1 cellular context compared by ENCODE assay signal in the genomic region with DNA sequence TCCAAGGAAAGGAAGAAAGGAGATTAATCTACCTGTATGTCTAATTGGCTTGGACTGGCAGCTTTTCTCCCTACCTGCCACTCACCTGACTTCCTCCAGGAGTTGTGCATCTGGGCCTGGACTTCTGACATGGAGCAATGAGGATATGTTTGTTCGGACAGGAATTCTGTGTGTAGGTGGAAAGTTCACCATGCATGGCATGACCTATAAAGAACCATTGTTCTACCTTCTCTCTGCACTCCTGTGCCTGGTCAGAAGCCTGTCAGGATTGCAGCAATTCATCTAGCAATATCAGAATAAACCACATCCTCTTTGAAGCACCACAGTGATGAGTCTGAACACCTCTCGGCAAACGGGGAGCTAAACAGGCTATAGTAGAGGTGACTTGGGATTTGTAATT.
TF ChIP-seq lines count a peak whose summit lies in the region.

No MANE protein-coding gene starts in this region.

TF ChIP-seq in HepG2, 621 proteins besides CTCF, POLR2A, EP300 and RAD21 (continued from another document and continues in another):
- TF ChIP-seq, protein P1, sequence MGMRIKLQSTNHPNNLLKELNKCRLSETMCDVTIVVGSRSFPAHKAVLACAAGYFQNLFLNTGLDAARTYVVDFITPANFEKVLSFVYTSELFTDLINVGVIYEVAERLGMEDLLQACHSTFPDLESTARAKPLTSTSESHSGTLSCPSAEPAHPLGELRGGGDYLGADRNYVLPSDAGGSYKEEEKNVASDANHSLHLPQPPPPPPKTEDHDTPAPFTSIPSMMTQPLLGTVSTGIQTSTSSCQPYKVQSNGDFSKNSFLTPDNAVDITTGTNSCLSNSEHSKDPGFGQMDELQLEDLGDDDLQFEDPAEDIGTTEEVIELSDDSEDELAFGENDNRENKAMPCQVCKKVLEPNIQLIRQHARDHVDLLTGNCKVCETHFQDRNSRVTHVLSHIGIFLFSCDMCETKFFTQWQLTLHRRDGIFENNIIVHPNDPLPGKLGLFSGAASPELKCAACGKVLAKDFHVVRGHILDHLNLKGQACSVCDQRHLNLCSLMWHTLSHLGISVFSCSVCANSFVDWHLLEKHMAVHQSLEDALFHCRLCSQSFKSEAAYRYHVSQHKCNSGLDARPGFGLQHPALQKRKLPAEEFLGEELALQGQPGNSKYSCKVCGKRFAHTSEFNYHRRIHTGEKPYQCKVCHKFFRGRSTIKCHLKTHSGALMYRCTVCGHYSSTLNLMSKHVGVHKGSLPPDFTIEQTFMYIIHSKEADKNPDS (CRISPR knock-in tag; IDR thresholded peaks at IDR 0.05), result no peak
- TF ChIP-seq HMGA1 (CRISPR knock-in tag; conservative IDR thresholded peaks at IDR 0.05) (no peak), RORA (CRISPR knock-in tag; IDR thresholded peaks at IDR 0.05) (no peak), ONECUT2 (CRISPR knock-in tag; IDR thresholded peaks at IDR 0.05) (no peak), JARID2 (CRISPR knock-in tag; IDR thresholded peaks at IDR 0.05; ENCODE audit: insufficient replicate concordance) (no peak), MED1 (CRISPR knock-in tag; IDR thresholded peaks at IDR 0.05) (no peak), YEATS2 (CRISPR knock-in tag; IDR thresholded peaks at IDR 0.05; ENCODE audit: borderline replicate concordance) (no peak), ZNF430 (CRISPR knock-in tag; IDR thresholded peaks at IDR 0.05) (no peak), ZNF564 (CRISPR knock-in tag; IDR thresholded peaks at IDR 0.05) (no peak), BHLHE40 (IDR thresholded peaks at IDR 0.05; ENCODE audit: low read length) (peak; percentile 38; the same call in 1 of the 2 replicates), ZNF670 (CRISPR knock-in tag; IDR thresholded peaks at IDR 0.05; ENCODE audit: borderline replicate concordance) (no peak), ZNF292 (CRISPR knock-in tag; IDR thresholded peaks at IDR 0.05; ENCODE audit: borderline replicate concordance, low read depth) (peak; percentile 64; the same call in 1 of the 2 replicates), MXI1 (IDR thresholded peaks at IDR 0.05; ENCODE audit: borderline replicate concordance, low read depth, low read length) (no peak), KDM1A (CRISPR knock-in tag; IDR thresholded peaks at IDR 0.05) (no peak), ETV6 (CRISPR knock-in tag; conservative IDR thresholded peaks at IDR 0.05) (no peak), ZNF138 (CRISPR knock-in tag; IDR thresholded peaks at IDR 0.05; ENCODE audit: low read depth) (no peak), ZEB1 (IDR thresholded peaks at IDR 0.05; ENCODE audit: insufficient replicate concordance, low read depth) (peak; percentile 96), KDM5B (CRISPR knock-in tag; IDR thresholded peaks at IDR 0.05; ENCODE audit: borderline replicate concordance) (no peak), ZNF441 (CRISPR knock-in tag; IDR thresholded peaks at IDR 0.05; ENCODE audit: borderline replicate concordance) (no peak), KAT2B (IDR thresholded peaks at IDR 0.05; ENCODE audit: borderline replicate concordance, low read depth, low read length) (no peak), NFIB (CRISPR knock-in tag; IDR thresholded peaks at IDR 0.05; ENCODE audit: borderline replicate concordance) (no peak), RFX3 (CRISPR knock-in tag; IDR thresholded peaks at IDR 0.05) (no peak), TOE1 (CRISPR knock-in tag; IDR thresholded peaks at IDR 0.05) (no peak), ZNF746 (CRISPR knock-in tag; IDR thresholded peaks at IDR 0.05) (no peak), ZNF652 (CRISPR knock-in tag; IDR thresholded peaks at IDR 0.05; ENCODE audit: borderline replicate concordance, low read depth) (no peak), SCMH1 (CRISPR knock-in tag; IDR thresholded peaks at IDR 0.05; ENCODE audit: borderline replicate concordance) (no peak), TARDBP (CRISPR knock-in tag; IDR thresholded peaks at IDR 0.05) (no peak), SP2 (CRISPR knock-in tag; IDR thresholded peaks at IDR 0.05) (no peak), PCBP1 (IDR thresholded peaks at IDR 0.05; ENCODE audit: borderline replicate concordance, low read depth, low read length) (no peak), XBP1 (CRISPR knock-in tag; IDR thresholded peaks at IDR 0.05) (no peak), BCL6 (CRISPR knock-in tag; IDR thresholded peaks at IDR 0.05) (no peak), CENPX (CRISPR knock-in tag; IDR thresholded peaks at IDR 0.05) (no peak), ZNF121 (CRISPR knock-in tag; IDR thresholded peaks at IDR 0.05) (no peak), TBX3 (IDR thresholded peaks at IDR 0.05; ENCODE audit: borderline replicate concordance) (no peak; the same call in 1 of the 2 replicates), TAF15 (IDR thresholded peaks at IDR 0.05; ENCODE audit: low read depth, low read length, poor library complexity, severe bottlenecking) (no peak), ZNF205 (CRISPR knock-in tag; IDR thresholded peaks at IDR 0.05) (no peak), ZFP90 (CRISPR knock-in tag; IDR thresholded peaks at IDR 0.05; ENCODE audit: borderline replicate concordance) (no peak), SYNCRIP (IDR thresholded peaks at IDR 0.05; ENCODE audit: insufficient read depth, low read depth, low read length) (no peak)
- TF ChIP-seq, protein P2, sequence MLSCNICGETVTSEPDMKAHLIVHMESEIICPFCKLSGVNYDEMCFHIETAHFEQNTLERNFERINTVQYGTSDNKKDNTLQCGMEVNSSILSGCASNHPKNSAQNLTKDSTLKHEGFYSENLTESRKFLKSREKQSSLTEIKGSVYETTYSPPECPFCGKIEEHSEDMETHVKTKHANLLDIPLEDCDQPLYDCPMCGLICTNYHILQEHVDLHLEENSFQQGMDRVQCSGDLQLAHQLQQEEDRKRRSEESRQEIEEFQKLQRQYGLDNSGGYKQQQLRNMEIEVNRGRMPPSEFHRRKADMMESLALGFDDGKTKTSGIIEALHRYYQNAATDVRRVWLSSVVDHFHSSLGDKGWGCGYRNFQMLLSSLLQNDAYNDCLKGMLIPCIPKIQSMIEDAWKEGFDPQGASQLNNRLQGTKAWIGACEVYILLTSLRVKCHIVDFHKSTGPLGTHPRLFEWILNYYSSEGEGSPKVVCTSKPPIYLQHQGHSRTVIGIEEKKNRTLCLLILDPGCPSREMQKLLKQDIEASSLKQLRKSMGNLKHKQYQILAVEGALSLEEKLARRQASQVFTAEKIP (CRISPR knock-in tag; IDR thresholded peaks at IDR 0.05; ENCODE audit: borderline replicate concordance), result no peak
- TF ChIP-seq, protein P3, sequence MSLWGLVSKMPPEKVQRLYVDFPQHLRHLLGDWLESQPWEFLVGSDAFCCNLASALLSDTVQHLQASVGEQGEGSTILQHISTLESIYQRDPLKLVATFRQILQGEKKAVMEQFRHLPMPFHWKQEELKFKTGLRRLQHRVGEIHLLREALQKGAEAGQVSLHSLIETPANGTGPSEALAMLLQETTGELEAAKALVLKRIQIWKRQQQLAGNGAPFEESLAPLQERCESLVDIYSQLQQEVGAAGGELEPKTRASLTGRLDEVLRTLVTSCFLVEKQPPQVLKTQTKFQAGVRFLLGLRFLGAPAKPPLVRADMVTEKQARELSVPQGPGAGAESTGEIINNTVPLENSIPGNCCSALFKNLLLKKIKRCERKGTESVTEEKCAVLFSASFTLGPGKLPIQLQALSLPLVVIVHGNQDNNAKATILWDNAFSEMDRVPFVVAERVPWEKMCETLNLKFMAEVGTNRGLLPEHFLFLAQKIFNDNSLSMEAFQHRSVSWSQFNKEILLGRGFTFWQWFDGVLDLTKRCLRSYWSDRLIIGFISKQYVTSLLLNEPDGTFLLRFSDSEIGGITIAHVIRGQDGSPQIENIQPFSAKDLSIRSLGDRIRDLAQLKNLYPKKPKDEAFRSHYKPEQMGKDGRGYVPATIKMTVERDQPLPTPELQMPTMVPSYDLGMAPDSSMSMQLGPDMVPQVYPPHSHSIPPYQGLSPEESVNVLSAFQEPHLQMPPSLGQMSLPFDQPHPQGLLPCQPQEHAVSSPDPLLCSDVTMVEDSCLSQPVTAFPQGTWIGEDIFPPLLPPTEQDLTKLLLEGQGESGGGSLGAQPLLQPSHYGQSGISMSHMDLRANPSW (CRISPR knock-in tag; IDR thresholded peaks at IDR 0.05; ENCODE audit: borderline replicate concordance), result no peak
- TF ChIP-seq, protein P4, sequence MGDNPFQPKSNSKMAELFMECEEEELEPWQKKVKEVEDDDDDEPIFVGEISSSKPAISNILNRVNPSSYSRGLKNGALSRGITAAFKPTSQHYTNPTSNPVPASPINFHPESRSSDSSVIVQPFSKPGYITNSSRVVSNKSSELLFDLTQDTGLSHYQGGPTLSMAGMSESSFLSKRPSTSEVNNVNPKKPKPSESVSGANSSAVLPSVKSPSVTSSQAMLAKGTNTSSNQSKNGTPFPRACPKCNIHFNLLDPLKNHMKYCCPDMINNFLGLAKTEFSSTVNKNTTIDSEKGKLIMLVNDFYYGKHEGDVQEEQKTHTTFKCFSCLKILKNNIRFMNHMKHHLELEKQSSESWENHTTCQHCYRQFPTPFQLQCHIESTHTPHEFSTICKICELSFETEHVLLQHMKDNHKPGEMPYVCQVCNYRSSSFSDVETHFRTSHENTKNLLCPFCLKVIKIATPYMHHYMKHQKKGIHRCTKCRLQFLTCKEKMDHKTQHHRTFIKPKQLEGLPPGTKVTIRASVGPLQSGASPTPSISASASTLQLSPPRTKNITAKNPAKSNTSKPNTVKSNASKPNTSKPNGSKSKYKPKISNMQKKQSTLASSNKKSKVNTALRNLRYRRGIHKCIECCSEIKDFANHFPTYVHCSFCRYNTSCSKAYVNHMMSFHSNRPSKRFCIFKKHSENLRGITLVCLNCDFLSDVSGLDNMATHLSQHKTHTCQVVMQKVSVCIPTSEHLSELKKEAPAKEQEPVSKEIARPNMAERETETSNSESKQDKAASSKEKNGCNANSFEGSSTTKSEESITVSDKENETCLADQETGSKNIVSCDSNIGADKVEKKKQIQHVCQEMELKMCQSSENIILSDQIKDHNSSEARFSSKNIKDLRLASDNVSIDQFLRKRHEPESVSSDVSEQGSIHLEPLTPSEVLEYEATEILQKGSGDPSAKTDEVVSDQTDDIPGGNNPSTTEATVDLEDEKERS (CRISPR knock-in tag; IDR thresholded peaks at IDR 0.05), result no peak
- TF ChIP-seq, protein P5, sequence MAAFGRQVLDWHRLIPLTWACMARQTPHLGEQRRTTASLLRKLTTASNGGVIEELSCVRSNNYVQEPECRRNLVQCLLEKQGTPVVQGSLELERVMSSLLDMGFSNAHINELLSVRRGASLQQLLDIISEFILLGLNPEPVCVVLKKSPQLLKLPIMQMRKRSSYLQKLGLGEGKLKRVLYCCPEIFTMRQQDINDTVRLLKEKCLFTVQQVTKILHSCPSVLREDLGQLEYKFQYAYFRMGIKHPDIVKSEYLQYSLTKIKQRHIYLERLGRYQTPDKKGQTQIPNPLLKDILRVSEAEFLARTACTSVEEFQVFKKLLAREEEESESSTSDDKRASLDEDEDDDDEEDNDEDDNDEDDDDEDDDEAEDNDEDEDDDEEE (CRISPR knock-in tag; IDR thresholded peaks at IDR 0.05), result no peak
- TF ChIP-seq, protein P6, sequence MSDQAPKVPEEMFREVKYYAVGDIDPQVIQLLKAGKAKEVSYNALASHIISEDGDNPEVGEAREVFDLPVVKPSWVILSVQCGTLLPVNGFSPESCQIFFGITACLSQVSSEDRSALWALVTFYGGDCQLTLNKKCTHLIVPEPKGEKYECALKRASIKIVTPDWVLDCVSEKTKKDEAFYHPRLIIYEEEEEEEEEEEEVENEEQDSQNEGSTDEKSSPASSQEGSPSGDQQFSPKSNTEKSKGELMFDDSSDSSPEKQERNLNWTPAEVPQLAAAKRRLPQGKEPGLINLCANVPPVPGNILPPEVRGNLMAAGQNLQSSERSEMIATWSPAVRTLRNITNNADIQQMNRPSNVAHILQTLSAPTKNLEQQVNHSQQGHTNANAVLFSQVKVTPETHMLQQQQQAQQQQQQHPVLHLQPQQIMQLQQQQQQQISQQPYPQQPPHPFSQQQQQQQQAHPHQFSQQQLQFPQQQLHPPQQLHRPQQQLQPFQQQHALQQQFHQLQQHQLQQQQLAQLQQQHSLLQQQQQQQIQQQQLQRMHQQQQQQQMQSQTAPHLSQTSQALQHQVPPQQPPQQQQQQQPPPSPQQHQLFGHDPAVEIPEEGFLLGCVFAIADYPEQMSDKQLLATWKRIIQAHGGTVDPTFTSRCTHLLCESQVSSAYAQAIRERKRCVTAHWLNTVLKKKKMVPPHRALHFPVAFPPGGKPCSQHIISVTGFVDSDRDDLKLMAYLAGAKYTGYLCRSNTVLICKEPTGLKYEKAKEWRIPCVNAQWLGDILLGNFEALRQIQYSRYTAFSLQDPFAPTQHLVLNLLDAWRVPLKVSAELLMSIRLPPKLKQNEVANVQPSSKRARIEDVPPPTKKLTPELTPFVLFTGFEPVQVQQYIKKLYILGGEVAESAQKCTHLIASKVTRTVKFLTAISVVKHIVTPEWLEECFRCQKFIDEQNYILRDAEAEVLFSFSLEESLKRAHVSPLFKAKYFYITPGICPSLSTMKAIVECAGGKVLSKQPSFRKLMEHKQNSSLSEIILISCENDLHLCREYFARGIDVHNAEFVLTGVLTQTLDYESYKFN (CRISPR knock-in tag; conservative IDR thresholded peaks at IDR 0.05), result no peak
- TF ChIP-seq, protein P7, sequence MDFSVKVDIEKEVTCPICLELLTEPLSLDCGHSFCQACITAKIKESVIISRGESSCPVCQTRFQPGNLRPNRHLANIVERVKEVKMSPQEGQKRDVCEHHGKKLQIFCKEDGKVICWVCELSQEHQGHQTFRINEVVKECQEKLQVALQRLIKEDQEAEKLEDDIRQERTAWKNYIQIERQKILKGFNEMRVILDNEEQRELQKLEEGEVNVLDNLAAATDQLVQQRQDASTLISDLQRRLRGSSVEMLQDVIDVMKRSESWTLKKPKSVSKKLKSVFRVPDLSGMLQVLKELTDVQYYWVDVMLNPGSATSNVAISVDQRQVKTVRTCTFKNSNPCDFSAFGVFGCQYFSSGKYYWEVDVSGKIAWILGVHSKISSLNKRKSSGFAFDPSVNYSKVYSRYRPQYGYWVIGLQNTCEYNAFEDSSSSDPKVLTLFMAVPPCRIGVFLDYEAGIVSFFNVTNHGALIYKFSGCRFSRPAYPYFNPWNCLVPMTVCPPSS (IDR thresholded peaks at IDR 0.05), result no peak
- TF ChIP-seq, protein P8, sequence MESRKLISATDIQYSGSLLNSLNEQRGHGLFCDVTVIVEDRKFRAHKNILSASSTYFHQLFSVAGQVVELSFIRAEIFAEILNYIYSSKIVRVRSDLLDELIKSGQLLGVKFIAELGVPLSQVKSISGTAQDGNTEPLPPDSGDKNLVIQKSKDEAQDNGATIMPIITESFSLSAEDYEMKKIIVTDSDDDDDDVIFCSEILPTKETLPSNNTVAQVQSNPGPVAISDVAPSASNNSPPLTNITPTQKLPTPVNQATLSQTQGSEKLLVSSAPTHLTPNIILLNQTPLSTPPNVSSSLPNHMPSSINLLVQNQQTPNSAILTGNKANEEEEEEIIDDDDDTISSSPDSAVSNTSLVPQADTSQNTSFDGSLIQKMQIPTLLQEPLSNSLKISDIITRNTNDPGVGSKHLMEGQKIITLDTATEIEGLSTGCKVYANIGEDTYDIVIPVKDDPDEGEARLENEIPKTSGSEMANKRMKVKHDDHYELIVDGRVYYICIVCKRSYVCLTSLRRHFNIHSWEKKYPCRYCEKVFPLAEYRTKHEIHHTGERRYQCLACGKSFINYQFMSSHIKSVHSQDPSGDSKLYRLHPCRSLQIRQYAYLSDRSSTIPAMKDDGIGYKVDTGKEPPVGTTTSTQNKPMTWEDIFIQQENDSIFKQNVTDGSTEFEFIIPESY (CRISPR knock-in tag; IDR thresholded peaks at IDR 0.05), result no peak
- TF ChIP-seq, protein P9, sequence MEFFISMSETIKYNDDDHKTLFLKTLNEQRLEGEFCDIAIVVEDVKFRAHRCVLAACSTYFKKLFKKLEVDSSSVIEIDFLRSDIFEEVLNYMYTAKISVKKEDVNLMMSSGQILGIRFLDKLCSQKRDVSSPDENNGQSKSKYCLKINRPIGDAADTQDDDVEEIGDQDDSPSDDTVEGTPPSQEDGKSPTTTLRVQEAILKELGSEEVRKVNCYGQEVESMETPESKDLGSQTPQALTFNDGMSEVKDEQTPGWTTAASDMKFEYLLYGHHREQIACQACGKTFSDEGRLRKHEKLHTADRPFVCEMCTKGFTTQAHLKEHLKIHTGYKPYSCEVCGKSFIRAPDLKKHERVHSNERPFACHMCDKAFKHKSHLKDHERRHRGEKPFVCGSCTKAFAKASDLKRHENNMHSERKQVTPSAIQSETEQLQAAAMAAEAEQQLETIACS (CRISPR knock-in tag; IDR thresholded peaks at IDR 0.05), result no peak
